ENCODE assay signal across 1 cellular context in the genomic region with DNA sequence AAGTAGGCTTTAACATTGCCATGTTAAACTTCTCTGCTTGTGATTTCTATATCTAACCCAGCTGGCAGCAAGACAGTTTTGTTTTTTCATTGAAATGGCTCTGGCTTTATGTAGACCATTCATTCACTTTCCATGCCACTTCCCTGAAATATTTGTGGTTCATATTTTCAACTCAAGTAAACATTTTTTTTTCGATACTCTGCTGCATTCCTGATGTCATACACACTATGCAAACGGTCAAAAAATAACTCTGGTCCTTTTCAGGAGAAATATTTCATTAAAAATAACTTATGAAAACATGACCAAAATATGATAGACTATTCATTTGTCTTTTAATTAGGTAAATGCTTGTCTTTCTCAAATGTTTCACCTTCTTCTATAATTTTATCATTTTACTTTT.
TF ChIP-seq lines count a peak whose summit lies in the region.

No MANE protein-coding gene starts in this region.

TF ChIP-seq in SK-N-SH, 30 proteins besides CTCF, POLR2A, EP300 and RAD21 (continued from another document):
- TF ChIP-seq NFIC (IDR thresholded peaks at IDR 0.05; ENCODE audit: borderline replicate concordance) (peak; percentile 44; the same call in 1 of the 2 replicates), POLR2AphosphoS5 (IDR thresholded peaks at IDR 0.05; ENCODE audit: low read depth, low read length) (peak; percentile 14; the same call in 1 of the 2 replicates), RCOR1 (IDR thresholded peaks at IDR 0.05; ENCODE audit: low read length) (no peak), TCF12 (IDR thresholded peaks at IDR 0.05) (peak; percentile 75), TAF1 (IDR thresholded peaks at IDR 0.05; ENCODE audit: borderline replicate concordance, low read depth, low read length) (no peak), RFX5 (IDR thresholded peaks at IDR 0.05; ENCODE audit: low read length) (no peak), YY1 (IDR thresholded peaks at IDR 0.05; ENCODE audit: low read depth) (no peak), CHD2 (IDR thresholded peaks at IDR 0.05; ENCODE audit: low read length, partially characterized antibody) (no peak), JUND (IDR thresholded peaks at IDR 0.05) (peak; percentile 41; the same call in 1 of the 2 replicates), FOXM1 (IDR thresholded peaks at IDR 0.05; ENCODE audit: low read depth) (0 out of 2 replicates have a peak, but pooled peaks have one; percentile 27), EZH2phosphoT487 (IDR thresholded peaks at IDR 0.05; ENCODE audit: borderline replicate concordance, low read depth) (no peak), SMC3 (IDR thresholded peaks at IDR 0.05; ENCODE audit: low read depth, low read length) (no peak), GABPA (IDR thresholded peaks at IDR 0.05; ENCODE audit: low read depth) (no peak)
- TF ChIP-seq, protein P1, sequence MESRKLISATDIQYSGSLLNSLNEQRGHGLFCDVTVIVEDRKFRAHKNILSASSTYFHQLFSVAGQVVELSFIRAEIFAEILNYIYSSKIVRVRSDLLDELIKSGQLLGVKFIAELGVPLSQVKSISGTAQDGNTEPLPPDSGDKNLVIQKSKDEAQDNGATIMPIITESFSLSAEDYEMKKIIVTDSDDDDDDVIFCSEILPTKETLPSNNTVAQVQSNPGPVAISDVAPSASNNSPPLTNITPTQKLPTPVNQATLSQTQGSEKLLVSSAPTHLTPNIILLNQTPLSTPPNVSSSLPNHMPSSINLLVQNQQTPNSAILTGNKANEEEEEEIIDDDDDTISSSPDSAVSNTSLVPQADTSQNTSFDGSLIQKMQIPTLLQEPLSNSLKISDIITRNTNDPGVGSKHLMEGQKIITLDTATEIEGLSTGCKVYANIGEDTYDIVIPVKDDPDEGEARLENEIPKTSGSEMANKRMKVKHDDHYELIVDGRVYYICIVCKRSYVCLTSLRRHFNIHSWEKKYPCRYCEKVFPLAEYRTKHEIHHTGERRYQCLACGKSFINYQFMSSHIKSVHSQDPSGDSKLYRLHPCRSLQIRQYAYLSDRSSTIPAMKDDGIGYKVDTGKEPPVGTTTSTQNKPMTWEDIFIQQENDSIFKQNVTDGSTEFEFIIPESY (IDR thresholded peaks at IDR 0.05; ENCODE audit: borderline replicate concordance, low read depth) = no peak
- TF ChIP-seq, protein P2, sequence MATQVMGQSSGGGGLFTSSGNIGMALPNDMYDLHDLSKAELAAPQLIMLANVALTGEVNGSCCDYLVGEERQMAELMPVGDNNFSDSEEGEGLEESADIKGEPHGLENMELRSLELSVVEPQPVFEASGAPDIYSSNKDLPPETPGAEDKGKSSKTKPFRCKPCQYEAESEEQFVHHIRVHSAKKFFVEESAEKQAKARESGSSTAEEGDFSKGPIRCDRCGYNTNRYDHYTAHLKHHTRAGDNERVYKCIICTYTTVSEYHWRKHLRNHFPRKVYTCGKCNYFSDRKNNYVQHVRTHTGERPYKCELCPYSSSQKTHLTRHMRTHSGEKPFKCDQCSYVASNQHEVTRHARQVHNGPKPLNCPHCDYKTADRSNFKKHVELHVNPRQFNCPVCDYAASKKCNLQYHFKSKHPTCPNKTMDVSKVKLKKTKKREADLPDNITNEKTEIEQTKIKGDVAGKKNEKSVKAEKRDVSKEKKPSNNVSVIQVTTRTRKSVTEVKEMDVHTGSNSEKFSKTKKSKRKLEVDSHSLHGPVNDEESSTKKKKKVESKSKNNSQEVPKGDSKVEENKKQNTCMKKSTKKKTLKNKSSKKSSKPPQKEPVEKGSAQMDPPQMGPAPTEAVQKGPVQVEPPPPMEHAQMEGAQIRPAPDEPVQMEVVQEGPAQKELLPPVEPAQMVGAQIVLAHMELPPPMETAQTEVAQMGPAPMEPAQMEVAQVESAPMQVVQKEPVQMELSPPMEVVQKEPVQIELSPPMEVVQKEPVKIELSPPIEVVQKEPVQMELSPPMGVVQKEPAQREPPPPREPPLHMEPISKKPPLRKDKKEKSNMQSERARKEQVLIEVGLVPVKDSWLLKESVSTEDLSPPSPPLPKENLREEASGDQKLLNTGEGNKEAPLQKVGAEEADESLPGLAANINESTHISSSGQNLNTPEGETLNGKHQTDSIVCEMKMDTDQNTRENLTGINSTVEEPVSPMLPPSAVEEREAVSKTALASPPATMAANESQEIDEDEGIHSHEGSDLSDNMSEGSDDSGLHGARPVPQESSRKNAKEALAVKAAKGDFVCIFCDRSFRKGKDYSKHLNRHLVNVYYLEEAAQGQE (IDR thresholded peaks at IDR 0.05; ENCODE audit: low read depth, low read length) = no peak
- TF ChIP-seq, protein P3, sequence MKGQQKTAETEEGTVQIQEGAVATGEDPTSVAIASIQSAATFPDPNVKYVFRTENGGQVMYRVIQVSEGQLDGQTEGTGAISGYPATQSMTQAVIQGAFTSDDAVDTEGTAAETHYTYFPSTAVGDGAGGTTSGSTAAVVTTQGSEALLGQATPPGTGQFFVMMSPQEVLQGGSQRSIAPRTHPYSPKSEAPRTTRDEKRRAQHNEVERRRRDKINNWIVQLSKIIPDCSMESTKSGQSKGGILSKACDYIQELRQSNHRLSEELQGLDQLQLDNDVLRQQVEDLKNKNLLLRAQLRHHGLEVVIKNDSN (IDR thresholded peaks at IDR 0.05; ENCODE audit: borderline replicate concordance, low read depth) = no peak
- TF ChIP-seq, protein P4, sequence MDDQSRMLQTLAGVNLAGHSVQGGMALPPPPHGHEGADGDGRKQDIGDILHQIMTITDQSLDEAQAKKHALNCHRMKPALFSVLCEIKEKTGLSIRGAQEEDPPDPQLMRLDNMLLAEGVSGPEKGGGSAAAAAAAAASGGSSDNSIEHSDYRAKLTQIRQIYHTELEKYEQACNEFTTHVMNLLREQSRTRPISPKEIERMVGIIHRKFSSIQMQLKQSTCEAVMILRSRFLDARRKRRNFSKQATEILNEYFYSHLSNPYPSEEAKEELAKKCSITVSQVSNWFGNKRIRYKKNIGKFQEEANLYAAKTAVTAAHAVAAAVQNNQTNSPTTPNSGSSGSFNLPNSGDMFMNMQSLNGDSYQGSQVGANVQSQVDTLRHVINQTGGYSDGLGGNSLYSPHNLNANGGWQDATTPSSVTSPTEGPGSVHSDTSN (IDR thresholded peaks at IDR 0.05) = peak; percentile 63
- TF ChIP-seq, protein P5, sequence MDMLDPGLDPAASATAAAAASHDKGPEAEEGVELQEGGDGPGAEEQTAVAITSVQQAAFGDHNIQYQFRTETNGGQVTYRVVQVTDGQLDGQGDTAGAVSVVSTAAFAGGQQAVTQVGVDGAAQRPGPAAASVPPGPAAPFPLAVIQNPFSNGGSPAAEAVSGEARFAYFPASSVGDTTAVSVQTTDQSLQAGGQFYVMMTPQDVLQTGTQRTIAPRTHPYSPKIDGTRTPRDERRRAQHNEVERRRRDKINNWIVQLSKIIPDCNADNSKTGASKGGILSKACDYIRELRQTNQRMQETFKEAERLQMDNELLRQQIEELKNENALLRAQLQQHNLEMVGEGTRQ (IDR thresholded peaks at IDR 0.05; ENCODE audit: borderline replicate concordance, low read depth, low read length) = no peak
- TF ChIP-seq, protein P6, sequence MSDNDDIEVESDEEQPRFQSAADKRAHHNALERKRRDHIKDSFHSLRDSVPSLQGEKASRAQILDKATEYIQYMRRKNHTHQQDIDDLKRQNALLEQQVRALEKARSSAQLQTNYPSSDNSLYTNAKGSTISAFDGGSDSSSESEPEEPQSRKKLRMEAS (IDR thresholded peaks at IDR 0.05; ENCODE audit: low read depth) = no peak
TF ChIP-seq in SK-N-SH: peak in this region for 9.
